Comparison of ENCODE assay signal across 28 cellular contexts in the genomic region with DNA sequence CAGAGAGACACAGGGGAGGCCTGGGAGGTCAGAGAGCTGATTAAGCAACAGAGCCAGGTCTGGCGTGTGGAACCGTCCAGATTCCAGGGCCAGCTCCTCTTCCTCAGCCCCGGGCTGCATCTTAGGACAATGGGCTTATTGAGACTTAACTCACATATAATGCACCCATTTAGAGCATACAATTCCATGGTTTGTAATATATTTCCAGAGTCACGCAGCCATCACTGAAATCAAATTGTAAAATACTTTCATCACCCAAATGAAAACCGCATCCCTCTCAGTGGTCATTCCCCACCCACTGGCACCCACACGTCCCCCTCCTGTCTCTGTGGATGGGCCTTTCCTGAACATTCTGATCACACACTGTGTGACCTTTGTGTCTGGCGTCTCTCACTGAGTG. TPM values are rescaled to one million over a fixed set of nuclear protein-coding genes. Genes with fewer than 3 reads are reported as not detected.
DNase-seq lines count a peak whose midpoint lies in the region; ATAC-seq, FAIRE-seq and TF ChIP-seq lines count a peak whose summit lies in the region.
"Had no signal": no experiment of that assay in that cellular context is flagged by ENCODE, and none has a peak within 500 bp of the region (broad histone marks: within the 10 kb centered on the region; RNA-seq: fewer than 3 reads in every experiment).

No MANE protein-coding gene starts in this region.

- 0 out of 4 replicates have a peak, but pooled peaks of 1 of the 2 experiments have one; percentile 11 for TF ChIP-seq EP300 in HepG2 (IDR thresholded peaks at IDR 0.05; ENCODE audit: low read depth in 2 of 2, low read length in 2 of 2)
- no peak for TF ChIP-seq EP300 in HepG2 (CRISPR knock-in tag; IDR thresholded peaks at IDR 0.05; ENCODE audit: borderline replicate concordance)

- H3K4me3 ChIP-seq in HepG2 (replicated peaks in 1 of 3; ENCODE audit: insufficient read depth in 1 of 3, low read depth in 2 of 3, low read length in 3 of 3) (peak overlapping the region in 1 of 3 experiments; percentile 37; a peak in 2 of 6 replicates), right lobe of liver (no peak overlapping the region), Karpas-422 (ENCODE audit: low read length) (no peak overlapping the region)
- H3K4me3 ChIP-seq: ascending aorta, esophagus muscularis mucosa, GM23248, neural progenitor cell, smooth muscle cell had no signal

- intact Hi-C loops in HepG2 (cut with micrococcal nuclease; ENCODE audit: unreplicated experiment) (loop anchor here (5.0 kb wide), 1 partner anchor 63 kb away; a partner anchor contains a TSS), right lobe of liver (cut with DNase I) (no loop called here)

- CTCF ChIA-PET in HepG2 (lab: Yijun Ruan, JAX; ENCODE audit: low intra/inter-chr PET ratio, low total read pairs), result no interaction called here
- CTCF ChIA-PET in WTC11 (lab: Charles Lee), result no interaction called here

- TF ChIP-seq POLR2A in HepG2 (IDR thresholded peaks at IDR 0.05; ENCODE audit: insufficient read depth in 1 of 2, low read depth in 2 of 2, low read length in 2 of 2) (no peak), right lobe of liver (IDR thresholded peaks at IDR 0.05) (no peak)

- H3K9me3 Mint-ChIP-seq in WTC11, result no peaks in the 10 kb centered on the region
- H3K9me3 Mint-ChIP-seq: activated T-cell treated with anti-CD3 and anti-CD28 coated beads, Interleukin-2, amount 50 U/mL, for 24 hours; CD4-positive, alpha-beta T cell; mesothelial cell of epicardium; neural progenitor cell; stimulated activated naive CD8-positive, alpha-beta T cell treated with anti-CD3 and anti-CD28 coated beads, Interleukin-15, amount 100 ng/mL, for 72 hours had no signal

- ATAC-seq in HepG2, result no peak
- no peak for ATAC-seq in right lobe of liver
- ATAC-seq in WTC11, result no peak
- ATAC-seq: activated CD4-positive, CD25-positive, alpha-beta regulatory T cell treated with anti-CD3 and anti-CD28 coated beads, Interleukin-2, amount 50 U/mL, for 24 hours; left lobe of liver; SK-N-SH treated with all-trans-retinoic acid at 6 μM for 48 hours; stimulated activated naive CD8-positive, alpha-beta T cell treated with anti-CD3 and anti-CD28 coated beads, Interleukin-15, amount 100 ng/mL, for 72 hours had no signal

- peaks cover 15% of the 10 kb centered on the region for H3K4me1 Mint-ChIP-seq in WTC11

- no peak for TF ChIP-seq RAD21 in HepG2 (CRISPR knock-in tag; IDR thresholded peaks at IDR 0.05)

- H3K27me3 ChIP-seq in HepG2 (ENCODE audit: control insufficient read depth in 1 of 2, insufficient read depth in 2 of 2, low read length in 2 of 2) (no peaks in the 10 kb centered on the region), right lobe of liver (no peaks in the 10 kb centered on the region), Karpas-422 (ENCODE audit: low read length) (no peaks in the 10 kb centered on the region)
- H3K27me3 ChIP-seq: ascending aorta, esophagus muscularis mucosa had no signal

- H3K79me2 ChIP-seq in HepG2 (ENCODE audit: insufficient read depth, low read length) (peaks cover 2% of the 10 kb centered on the region), Karpas-422 (ENCODE audit: low read length) (peaks cover 13% of the 10 kb centered on the region)

- FAIRE-seq in HepG2 (lab: Jason Lieb, UNC), result peak; percentile 12

- in situ Hi-C loops in HepG2 (cut with HindIII; ENCODE audit: extremely low pct_ligation_motif_present, low pct_unique_long_range_greater_than_20kb), result no loop called here

- no peaks in the 10 kb centered on the region; the same call in 1 of the 2 replicates for H3K27me3 Mint-ChIP-seq in WTC11 (ENCODE audit: low read depth)
- H3K27me3 Mint-ChIP-seq: activated T-cell treated with anti-CD3 and anti-CD28 coated beads, Interleukin-2, amount 50 U/mL, for 24 hours; CD4-positive, alpha-beta T cell; stimulated activated naive CD8-positive, alpha-beta T cell treated with anti-CD3 and anti-CD28 coated beads, Interleukin-15, amount 100 ng/mL, for 72 hours had no signal

- DNase-seq in HepG2 (ENCODE audit: low spot score) (peak; percentile 67), right lobe of liver (no peak), middle frontal gyrus (ENCODE audit: extremely low spot score, low spot score) (peak; percentile 5), NCI-H1930 (lab: John Stamatoyannopoulos, UW) (no peak), Karpas-422 (no peak), WTC11 (ENCODE audit: low spot score) (no peak), NCI-H2196 (lab: John Stamatoyannopoulos, UW; ENCODE audit: unreplicated experiment) (no peak)
- DNase-seq: ACHN; activated naive CD4-positive, alpha-beta T cell treated with Interleukin-2 at 50 U/mL for 16 hours; activated T-cell treated with anti-CD3 and anti-CD28 coated beads, Interleukin-2, amount 50 U/mL, for 24 hours; CD4-positive, alpha-beta T cell; effector CD8-positive, alpha-beta T cell; GM23248; NCI-H1694; NCI-H446 treated with DMSO at 0.1 percent for 48 hours; NK-92 treated with Interleukin-12 subunit alpha and Interleukin-12 subunit beta, amount 100 ng/mL, for 24 hours; stimulated activated CD4-positive, alpha-beta T cell treated with anti-CD3 and anti-CD28 coated beads, Interleukin-4, amount 100 ng/mL, for 4 hours; stimulated activated naive CD8-positive, alpha-beta T cell treated with anti-CD3 and anti-CD28 coated beads, Interleukin-15, amount 100 ng/mL, for 72 hours had no signal

- POLR2A ChIA-PET in HepG2 (lab: Yijun Ruan, JAX), result interaction anchor here (0.8 kb wide), 1 partner anchor 13 kb away, joined by 3 read pairs; no protein-coding TSS in a partner anchor
- POLR2A ChIA-PET in WTC11 (lab: Charles Lee), result no interaction called here

- WGBS in HepG2 (ENCODE audit: low lambda C conversion rate), result 2% methylated on average over 7 of the region's 7 CpGs
- WGBS in right lobe of liver (ENCODE audit: insufficient coverage, low coverage, low lambda C conversion rate, missing lambda C conversion rate), result 60% methylated on average over 3 of the region's 7 CpGs

- H3K9me3 ChIP-seq in HepG2 (ENCODE audit: low read length), result no peaks in the 10 kb centered on the region
- H3K9me3 ChIP-seq in right lobe of liver, result no peaks in the 10 kb centered on the region
- no peaks in the 10 kb centered on the region for H3K9me3 ChIP-seq in Karpas-422 (ENCODE audit: low read length)
- H3K9me3 ChIP-seq: ascending aorta, esophagus muscularis mucosa had no signal

- H3K4me1 ChIP-seq in HepG2 (ENCODE audit: insufficient read depth, low read length) (peaks cover 42% of the 10 kb centered on the region), right lobe of liver (peaks cover 0 to 6% (median 0%) of the 10 kb centered on the region in 4 donors), Karpas-422 (ENCODE audit: low read length) (peaks cover 13% of the 10 kb centered on the region)

- H3K36me3 ChIP-seq in HepG2 (replicated peaks in 1 of 2; ENCODE audit: control insufficient read depth in 1 of 2, insufficient read depth in 2 of 2, low read length in 2 of 2) (no peaks in the 10 kb centered on the region), right lobe of liver (no peaks in the 10 kb centered on the region), Karpas-422 (ENCODE audit: insufficient read depth, low read length) (peaks cover 7% of the 10 kb centered on the region; the same call in 1 of the 2 replicates)
- H3K36me3 ChIP-seq: neural progenitor cell had no signal

- H3K9me2 ChIP-seq in Karpas-422 (replicated peaks; ENCODE audit: insufficient read depth, low read length), result no peaks in the 10 kb centered on the region

- H4K20me1 ChIP-seq in HepG2 (ENCODE audit: insufficient read depth, low read length), result peaks cover 4% of the 10 kb centered on the region
- H4K20me1 ChIP-seq in Karpas-422 (ENCODE audit: insufficient read depth, low read depth, low read length), result peaks cover 7% of the 10 kb centered on the region; the same call in 1 of the 2 replicates

- H3K9ac ChIP-seq in HepG2 (ENCODE audit: insufficient read depth, low read depth, low read length), result no peak overlapping the region
- H3K9ac ChIP-seq in Karpas-422 (ENCODE audit: low read length), result no peak overlapping the region
- H3K9ac ChIP-seq: GM23248, neural progenitor cell had no signal

- H3K27ac Mint-ChIP-seq in WTC11, result no peak overlapping the region
- H3K27ac Mint-ChIP-seq: activated T-cell treated with anti-CD3 and anti-CD28 coated beads, Interleukin-2, amount 50 U/mL, for 24 hours; CD4-positive, alpha-beta T cell; mesothelial cell of epicardium; neural progenitor cell had no signal

- TF ChIP-seq CTCF in HepG2 (CRISPR knock-in tag; IDR thresholded peaks at IDR 0.05) (no peak), right lobe of liver (IDR thresholded peaks at IDR 0.05) (no peak), WTC11 (IDR thresholded peaks at IDR 0.05) (no peak)

- H2AFZ ChIP-seq in HepG2 (ENCODE audit: low read length) (no peak overlapping the region), Karpas-422 (ENCODE audit: low read length) (no peak overlapping the region)
- H2AFZ ChIP-seq: GM23248, neural progenitor cell had no signal

- no TSS peak for BruUV-seq in HepG2 (replicated peaks; lab: Mats Ljungman, UMichigan)

- H3K4me3 Mint-ChIP-seq in WTC11, result no peak overlapping the region
- H3K4me3 Mint-ChIP-seq: activated T-cell treated with anti-CD3 and anti-CD28 coated beads, Interleukin-2, amount 50 U/mL, for 24 hours; mesothelial cell of epicardium had no signal

- peaks cover 8% of the 10 kb centered on the region for H3K36me3 Mint-ChIP-seq in WTC11

- no peak overlapping the region for H3K27ac ChIP-seq in HepG2 (ENCODE audit: extremely low read length, insufficient read depth, low read length)
- no peak overlapping the region for H3K27ac ChIP-seq in right lobe of liver
- peak overlapping the region; percentile 92 for H3K27ac ChIP-seq in cingulate gyrus (ENCODE audit: low read depth, low read length)
- no peak overlapping the region for H3K27ac ChIP-seq in Karpas-422 (ENCODE audit: low read length)
- H3K27ac ChIP-seq: ascending aorta, esophagus muscularis mucosa, GM23248, neural progenitor cell had no signal

- H3K4me2 ChIP-seq in HepG2 (ENCODE audit: low read depth, low read length) (peak overlapping the region; percentile 68), Karpas-422 (ENCODE audit: low read depth, low read length, poor library complexity, severe bottlenecking) (no peak overlapping the region)
- H3K4me2 ChIP-seq: neural progenitor cell, smooth muscle cell had no signal

RNA-seq across cellular contexts. Expression of a gene that starts 2.1 kb away (rescaled TPM):
- total RNA-seq in HepG2 (2016; rRNA removed; fragmentation: Illumina TruSeq; extraction: Trizol), result 23.0 and 29.2 TPM in 2 replicates
- 26.2 and 31.3 TPM in 2 replicates for total RNA-seq in HepG2 (2016; cell fraction: cytosol; rRNA removed; fragmentation: Illumina TruSeq; extraction: Trizol; ENCODE audit: low read depth)
- total RNA-seq in HepG2 (2016; cell fraction: insoluble cytoplasmic fraction; rRNA removed; fragmentation: Illumina TruSeq; extraction: Trizol), result 26.2 and 29.0 TPM in 2 replicates
- 40.2 and 42.4 TPM in 2 replicates for total RNA-seq in HepG2 (2016; cell fraction: membrane; rRNA removed; fragmentation: Illumina TruSeq; extraction: Trizol)
- 17.0 TPM in 2 replicates for total RNA-seq in HepG2 (2016; cell fraction: nucleus; rRNA removed; fragmentation: Illumina TruSeq; extraction: Trizol)
- polyA plus RNA-seq in HepG2 (2011; rRNA removed), result 23.9 and 24.8 TPM in 2 replicates
- 17.7 and 28.8 TPM in 2 replicates for polyA plus RNA-seq in HepG2 (2011; cell fraction: cytosol; rRNA removed)
- 73.5 and 97.4 TPM in 2 replicates for polyA plus RNA-seq in HepG2 (2011; cell fraction: nucleus; rRNA removed)
- 19.0 and 22.8 TPM in 2 replicates for polyA plus RNA-seq in HepG2 (2012)
- 33.9 and 35.6 TPM in 2 replicates for polyA plus RNA-seq in HepG2 (2016; cell fraction: cytosol; fragmentation: Illumina TruSeq; extraction: Trizol; ENCODE audit: low read depth)
- 36.6 TPM in 2 replicates for polyA plus RNA-seq in HepG2 (2016; cell fraction: insoluble cytoplasmic fraction; fragmentation: Illumina TruSeq; extraction: Trizol; ENCODE audit: low read depth)
- 38.7 and 44.5 TPM in 2 replicates for polyA plus RNA-seq in HepG2 (2016; cell fraction: membrane; fragmentation: Illumina TruSeq; extraction: Trizol; ENCODE audit: low read depth)
- polyA plus RNA-seq in HepG2 (2016; cell fraction: nucleus; fragmentation: Illumina TruSeq; extraction: Trizol; ENCODE audit: insufficient read depth, low read depth), result 80.7 and 81.4 TPM in 2 replicates
- 13.9 and 67.7 TPM in 2 replicates for polyA minus RNA-seq in HepG2 (2011; rRNA and poly(A)+ RNA removed; ENCODE audit: low replicate concordance)
- polyA minus RNA-seq in HepG2 (2011; cell fraction: cytosol; rRNA and poly(A)+ RNA removed), result 10.8 and 16.1 TPM in 2 replicates
- 8.7 and 9.7 TPM in 2 replicates for polyA minus RNA-seq in HepG2 (2011; cell fraction: nucleus; rRNA and poly(A)+ RNA removed)
- 10 to 100 TPM; 30.7 to 58.6 (median 33.3) TPM for total RNA-seq in right lobe of liver
- 53.7 and 127 TPM in 2 replicates for total RNA-seq in Karpas-422 (2014; rRNA removed; shearing (Covaris generic); ENCODE audit: low replicate concordance)
- 115 to 132 TPM (median 121 TPM) in 3 replicates for total RNA-seq in WTC11 (2021)

RNA-seq across cellular contexts. Expression of a gene that starts 13.2 kb away (rescaled TPM):
- 14.0 and 29.1 TPM in 2 replicates for total RNA-seq in HepG2 (2016; rRNA removed; fragmentation: Illumina TruSeq; extraction: Trizol)
- total RNA-seq in HepG2 (2016; cell fraction: cytosol; rRNA removed; fragmentation: Illumina TruSeq; extraction: Trizol; ENCODE audit: low read depth), result 9.9 and 10.2 TPM in 2 replicates
- 10.6 and 28.5 TPM in 2 replicates for total RNA-seq in HepG2 (2016; cell fraction: insoluble cytoplasmic fraction; rRNA removed; fragmentation: Illumina TruSeq; extraction: Trizol)
- total RNA-seq in HepG2 (2016; cell fraction: membrane; rRNA removed; fragmentation: Illumina TruSeq; extraction: Trizol), result 19.7 and 20.6 TPM in 2 replicates
- total RNA-seq in HepG2 (2016; cell fraction: nucleus; rRNA removed; fragmentation: Illumina TruSeq; extraction: Trizol), result 25.3 and 29.9 TPM in 2 replicates
- 27.2 and 37.0 TPM in 2 replicates for polyA plus RNA-seq in HepG2 (2011; rRNA removed)
- polyA plus RNA-seq in HepG2 (2011; cell fraction: cytosol; rRNA removed), result 16.9 and 29.1 TPM in 2 replicates
- 143 and 182 TPM in 2 replicates for polyA plus RNA-seq in HepG2 (2011; cell fraction: nucleus; rRNA removed)
- 21.1 and 40.6 TPM in 2 replicates for polyA plus RNA-seq in HepG2 (2012)
- 12.9 and 14.1 TPM in 2 replicates for polyA plus RNA-seq in HepG2 (2016; cell fraction: cytosol; fragmentation: Illumina TruSeq; extraction: Trizol; ENCODE audit: low read depth)
- polyA plus RNA-seq in HepG2 (2016; cell fraction: insoluble cytoplasmic fraction; fragmentation: Illumina TruSeq; extraction: Trizol; ENCODE audit: low read depth), result 12.6 and 14.9 TPM in 2 replicates
- polyA plus RNA-seq in HepG2 (2016; cell fraction: membrane; fragmentation: Illumina TruSeq; extraction: Trizol; ENCODE audit: low read depth), result 19.3 and 20.1 TPM in 2 replicates
- polyA plus RNA-seq in HepG2 (2016; cell fraction: nucleus; fragmentation: Illumina TruSeq; extraction: Trizol; ENCODE audit: insufficient read depth, low read depth), result 55.9 and 62.9 TPM in 2 replicates
- polyA minus RNA-seq in HepG2 (2011; rRNA and poly(A)+ RNA removed; ENCODE audit: low replicate concordance), result 76.5 and 865 TPM in 2 replicates
- 29.2 and 33.3 TPM in 2 replicates for polyA minus RNA-seq in HepG2 (2011; cell fraction: cytosol; rRNA and poly(A)+ RNA removed)
- polyA minus RNA-seq in HepG2 (2011; cell fraction: nucleus; rRNA and poly(A)+ RNA removed), result 22.5 and 22.8 TPM in 2 replicates
- total RNA-seq in right lobe of liver, result 100 to 1,000 TPM in 1 of 6 experiments, 10 to 100 TPM in 5; 23.8 to 114 (median 31.5) TPM
- total RNA-seq in Karpas-422 (2014; rRNA removed; shearing (Covaris generic); ENCODE audit: low replicate concordance), result 34.5 and 102 TPM in 2 replicates
- total RNA-seq in WTC11 (2021), result 59.9 to 75.4 TPM (median 71.0 TPM) in 3 replicates

RNA-seq across cellular contexts. Expression of a gene that starts 14.7 kb away (rescaled TPM):
- total RNA-seq in HepG2 (2016; rRNA removed; fragmentation: Illumina TruSeq; extraction: Trizol) (not detected in 2 replicates), right lobe of liver (1 to 10 TPM in 2 of 6 experiments, under 1 TPM in 4; 0.51 to 1.6 (median 0.80) TPM), WTC11 (2021) (1.0 to 2.3 TPM (median 1.6 TPM) in 3 replicates)
- total RNA-seq in HepG2 (2016; cell fraction: cytosol; rRNA removed; fragmentation: Illumina TruSeq; extraction: Trizol; ENCODE audit: low read depth), result not detected in 2 replicates
- not detected in 2 replicates for total RNA-seq in HepG2 (2016; cell fraction: insoluble cytoplasmic fraction; rRNA removed; fragmentation: Illumina TruSeq; extraction: Trizol)
- total RNA-seq in HepG2 (2016; cell fraction: membrane; rRNA removed; fragmentation: Illumina TruSeq; extraction: Trizol), result not detected in 2 replicates
- total RNA-seq in HepG2 (2016; cell fraction: nucleus; rRNA removed; fragmentation: Illumina TruSeq; extraction: Trizol), result not detected in 2 replicates
- 0.05 and 0.08 TPM in 2 replicates for polyA plus RNA-seq in HepG2 (2011; rRNA removed)
- 0.01 and 0.03 TPM in 2 replicates for polyA plus RNA-seq in HepG2 (2011; cell fraction: cytosol; rRNA removed)
- polyA plus RNA-seq in HepG2 (2011; cell fraction: nucleus; rRNA removed), result 0.14 and 0.17 TPM in 2 replicates
- 0.04 TPM in 1 of 2 replicates, not detected in the other for polyA plus RNA-seq in HepG2 (2012)
- polyA plus RNA-seq in HepG2 (2016; cell fraction: cytosol; fragmentation: Illumina TruSeq; extraction: Trizol; ENCODE audit: low read depth), result not detected in 2 replicates
- not detected in 2 replicates for polyA plus RNA-seq in HepG2 (2016; cell fraction: insoluble cytoplasmic fraction; fragmentation: Illumina TruSeq; extraction: Trizol; ENCODE audit: low read depth)
- not detected in 2 replicates for polyA plus RNA-seq in HepG2 (2016; cell fraction: membrane; fragmentation: Illumina TruSeq; extraction: Trizol; ENCODE audit: low read depth)
- not detected in 2 replicates for polyA plus RNA-seq in HepG2 (2016; cell fraction: nucleus; fragmentation: Illumina TruSeq; extraction: Trizol; ENCODE audit: insufficient read depth, low read depth)
- polyA minus RNA-seq in HepG2 (2011; rRNA and poly(A)+ RNA removed; ENCODE audit: low replicate concordance), result 0.02 and 5.9 TPM in 2 replicates
- not detected in 2 replicates for polyA minus RNA-seq in HepG2 (2011; cell fraction: cytosol; rRNA and poly(A)+ RNA removed)
- not detected in 2 replicates for polyA minus RNA-seq in HepG2 (2011; cell fraction: nucleus; rRNA and poly(A)+ RNA removed)
- total RNA-seq in Karpas-422 (2014; rRNA removed; shearing (Covaris generic); ENCODE audit: low replicate concordance), result not detected in 2 replicates
- total RNA-seq: GM23248 had no signal

RNA-seq across cellular contexts. Expression of a gene that starts 31.6 kb away (rescaled TPM):
- total RNA-seq in HepG2 (2016; rRNA removed; fragmentation: Illumina TruSeq; extraction: Trizol) (not detected in 2 replicates), right lobe of liver (1 to 10 TPM in 3 of 6 experiments, not detected in 3; 1.1 to 1.6 (median 1.3) TPM), WTC11 (2021) (3.3 to 6.3 TPM (median 4.7 TPM) in 3 replicates)
- total RNA-seq in HepG2 (2016; cell fraction: cytosol; rRNA removed; fragmentation: Illumina TruSeq; extraction: Trizol; ENCODE audit: low read depth), result not detected in 2 replicates
- total RNA-seq in HepG2 (2016; cell fraction: insoluble cytoplasmic fraction; rRNA removed; fragmentation: Illumina TruSeq; extraction: Trizol), result not detected in 2 replicates
- not detected in 2 replicates for total RNA-seq in HepG2 (2016; cell fraction: membrane; rRNA removed; fragmentation: Illumina TruSeq; extraction: Trizol)
- not detected in 2 replicates for total RNA-seq in HepG2 (2016; cell fraction: nucleus; rRNA removed; fragmentation: Illumina TruSeq; extraction: Trizol)
- polyA plus RNA-seq in HepG2 (2011; rRNA removed), result not detected in 2 replicates
- polyA plus RNA-seq in HepG2 (2011; cell fraction: cytosol; rRNA removed), result not detected in 2 replicates
- 0.32 TPM in 1 of 2 replicates, not detected in the other for polyA plus RNA-seq in HepG2 (2011; cell fraction: nucleus; rRNA removed)
- polyA plus RNA-seq in HepG2 (2012), result 0.24 and 0.35 TPM in 2 replicates
- polyA plus RNA-seq in HepG2 (2016; cell fraction: cytosol; fragmentation: Illumina TruSeq; extraction: Trizol; ENCODE audit: low read depth), result not detected in 2 replicates
- polyA plus RNA-seq in HepG2 (2016; cell fraction: insoluble cytoplasmic fraction; fragmentation: Illumina TruSeq; extraction: Trizol; ENCODE audit: low read depth), result not detected in 2 replicates
- not detected in 2 replicates for polyA plus RNA-seq in HepG2 (2016; cell fraction: membrane; fragmentation: Illumina TruSeq; extraction: Trizol; ENCODE audit: low read depth)
- not detected in 2 replicates for polyA plus RNA-seq in HepG2 (2016; cell fraction: nucleus; fragmentation: Illumina TruSeq; extraction: Trizol; ENCODE audit: insufficient read depth, low read depth)
- not detected in 2 replicates for polyA minus RNA-seq in HepG2 (2011; rRNA and poly(A)+ RNA removed; ENCODE audit: low replicate concordance)
- polyA minus RNA-seq in HepG2 (2011; cell fraction: cytosol; rRNA and poly(A)+ RNA removed), result not detected in 2 replicates
- polyA minus RNA-seq in HepG2 (2011; cell fraction: nucleus; rRNA and poly(A)+ RNA removed), result not detected in 2 replicates
- 0.29 TPM in 1 of 2 replicates, not detected in the other for total RNA-seq in Karpas-422 (2014; rRNA removed; shearing (Covaris generic); ENCODE audit: low replicate concordance)
- total RNA-seq: ascending aorta, esophagus muscularis mucosa, GM23248, pulmonary artery endothelial cell, smooth muscle cell had no signal
- polyA plus RNA-seq: GM23248 had no signal

RNA-seq across cellular contexts. Expression of a gene that starts 36.1 kb away (rescaled TPM):
- not detected in 2 replicates for total RNA-seq in HepG2 (2016; rRNA removed; fragmentation: Illumina TruSeq; extraction: Trizol)
- total RNA-seq in HepG2 (2016; cell fraction: cytosol; rRNA removed; fragmentation: Illumina TruSeq; extraction: Trizol; ENCODE audit: low read depth), result not detected in 2 replicates
- total RNA-seq in HepG2 (2016; cell fraction: insoluble cytoplasmic fraction; rRNA removed; fragmentation: Illumina TruSeq; extraction: Trizol), result not detected in 2 replicates
- not detected in 2 replicates for total RNA-seq in HepG2 (2016; cell fraction: membrane; rRNA removed; fragmentation: Illumina TruSeq; extraction: Trizol)
- not detected in 2 replicates for total RNA-seq in HepG2 (2016; cell fraction: nucleus; rRNA removed; fragmentation: Illumina TruSeq; extraction: Trizol)
- polyA plus RNA-seq in HepG2 (2011; rRNA removed), result 0.05 and 0.09 TPM in 2 replicates
- 0.04 TPM in 2 replicates for polyA plus RNA-seq in HepG2 (2011; cell fraction: cytosol; rRNA removed)
- polyA plus RNA-seq in HepG2 (2011; cell fraction: nucleus; rRNA removed), result 0.11 TPM in 1 of 2 replicates, not detected in the other
- polyA plus RNA-seq in HepG2 (2012), result not detected in 2 replicates
- polyA plus RNA-seq in HepG2 (2016; cell fraction: cytosol; fragmentation: Illumina TruSeq; extraction: Trizol; ENCODE audit: low read depth), result not detected in 2 replicates
- polyA plus RNA-seq in HepG2 (2016; cell fraction: insoluble cytoplasmic fraction; fragmentation: Illumina TruSeq; extraction: Trizol; ENCODE audit: low read depth), result not detected in 2 replicates
- not detected in 2 replicates for polyA plus RNA-seq in HepG2 (2016; cell fraction: membrane; fragmentation: Illumina TruSeq; extraction: Trizol; ENCODE audit: low read depth)
- not detected in 2 replicates for polyA plus RNA-seq in HepG2 (2016; cell fraction: nucleus; fragmentation: Illumina TruSeq; extraction: Trizol; ENCODE audit: insufficient read depth, low read depth)
- polyA minus RNA-seq in HepG2 (2011; rRNA and poly(A)+ RNA removed; ENCODE audit: low replicate concordance), result 0.20 and 1.3 TPM in 2 replicates
- polyA minus RNA-seq in HepG2 (2011; cell fraction: cytosol; rRNA and poly(A)+ RNA removed), result not detected in 2 replicates
- polyA minus RNA-seq in HepG2 (2011; cell fraction: nucleus; rRNA and poly(A)+ RNA removed), result not detected in 2 replicates
- 10 to 100 TPM in 1 of 6 experiments, 1 to 10 TPM in 5; 2.8 to 10.4 (median 4.7) TPM for total RNA-seq in right lobe of liver
- 0.15 and 0.22 TPM in 2 replicates for total RNA-seq in Karpas-422 (2014; rRNA removed; shearing (Covaris generic); ENCODE audit: low replicate concordance)
- total RNA-seq in WTC11 (2021), result 1.0 to 1.4 TPM (median 1.3 TPM) in 3 replicates

Comparison
In these comparisons a context has a peak if more than half of its experiments do, and no peak if none do; other contexts are left out.
1. DNase-seq: peak in HepG2 (single experiment) and middle frontal gyrus (single experiment); none in right lobe of liver (0 of 3), NCI-H1930 (0 of 2), Karpas-422 (single experiment), WTC11 (single experiment) and NCI-H2196 (single experiment).